1 cellular context compared by ENCODE assay signal in genomic region chr14:63478437-63478852, GRCh38.
TF ChIP-seq lines count a peak whose summit lies in the region.

No MANE protein-coding gene starts in this region.

TF ChIP-seq in GM12878, 131 proteins besides CTCF, POLR2A, EP300 and RAD21 (continued from another document and continues in another):
- TF ChIP-seq, protein P1, sequence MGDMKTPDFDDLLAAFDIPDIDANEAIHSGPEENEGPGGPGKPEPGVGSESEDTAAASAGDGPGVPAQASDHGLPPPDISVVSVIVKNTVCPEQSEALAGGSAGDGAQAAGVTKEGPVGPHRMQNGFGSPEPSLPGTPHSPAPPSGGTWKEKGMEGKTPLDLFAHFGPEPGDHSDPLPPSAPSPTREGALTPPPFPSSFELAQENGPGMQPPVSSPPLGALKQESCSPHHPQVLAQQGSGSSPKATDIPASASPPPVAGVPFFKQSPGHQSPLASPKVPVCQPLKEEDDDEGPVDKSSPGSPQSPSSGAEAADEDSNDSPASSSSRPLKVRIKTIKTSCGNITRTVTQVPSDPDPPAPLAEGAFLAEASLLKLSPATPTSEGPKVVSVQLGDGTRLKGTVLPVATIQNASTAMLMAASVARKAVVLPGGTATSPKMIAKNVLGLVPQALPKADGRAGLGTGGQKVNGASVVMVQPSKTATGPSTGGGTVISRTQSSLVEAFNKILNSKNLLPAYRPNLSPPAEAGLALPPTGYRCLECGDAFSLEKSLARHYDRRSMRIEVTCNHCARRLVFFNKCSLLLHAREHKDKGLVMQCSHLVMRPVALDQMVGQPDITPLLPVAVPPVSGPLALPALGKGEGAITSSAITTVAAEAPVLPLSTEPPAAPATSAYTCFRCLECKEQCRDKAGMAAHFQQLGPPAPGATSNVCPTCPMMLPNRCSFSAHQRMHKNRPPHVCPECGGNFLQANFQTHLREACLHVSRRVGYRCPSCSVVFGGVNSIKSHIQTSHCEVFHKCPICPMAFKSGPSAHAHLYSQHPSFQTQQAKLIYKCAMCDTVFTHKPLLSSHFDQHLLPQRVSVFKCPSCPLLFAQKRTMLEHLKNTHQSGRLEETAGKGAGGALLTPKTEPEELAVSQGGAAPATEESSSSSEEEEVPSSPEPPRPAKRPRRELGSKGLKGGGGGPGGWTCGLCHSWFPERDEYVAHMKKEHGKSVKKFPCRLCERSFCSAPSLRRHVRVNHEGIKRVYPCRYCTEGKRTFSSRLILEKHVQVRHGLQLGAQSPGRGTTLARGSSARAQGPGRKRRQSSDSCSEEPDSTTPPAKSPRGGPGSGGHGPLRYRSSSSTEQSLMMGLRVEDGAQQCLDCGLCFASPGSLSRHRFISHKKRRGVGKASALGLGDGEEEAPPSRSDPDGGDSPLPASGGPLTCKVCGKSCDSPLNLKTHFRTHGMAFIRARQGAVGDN (IDR thresholded peaks at IDR 0.05) = no peak; the same call in 1 of the 2 replicates
- TF ChIP-seq TCF7 (IDR thresholded peaks at IDR 0.05; ENCODE audit: borderline replicate concordance) (no peak), IKZF2 (IDR thresholded peaks at IDR 0.05) (peak; percentile 28 to 73; a peak in 1 of 4 replicates), IRF4 (IDR thresholded peaks at IDR 0.05; ENCODE audit: low read depth, low read length) (no peak), HDGF (IDR thresholded peaks at IDR 0.05) (no peak), SMAD1 (IDR thresholded peaks at IDR 0.05; ENCODE audit: low read depth, partially characterized antibody) (no peak), POU2F2 (IDR thresholded peaks at IDR 0.05; ENCODE audit: borderline replicate concordance, low read depth, low read length) (no peak), RBBP5 (conservative IDR thresholded peaks at IDR 0.05) (no peak), MYC (IDR thresholded peaks at IDR 0.05; ENCODE audit: insufficient read depth, insufficient read length, insufficient replicate concordance, low read length, severe bottlenecking) (no peak), JUND (IDR thresholded peaks at IDR 0.05; ENCODE audit: low read depth, low read length) (no peak), NBN (IDR thresholded peaks at IDR 0.05) (no peak), BMI1 (IDR thresholded peaks at IDR 0.05; ENCODE audit: borderline replicate concordance) (no peak; the same call in 1 of the 2 replicates), ETV6 (conservative IDR thresholded peaks at IDR 0.05 in 1 of 2, IDR thresholded peaks at IDR 0.05 in 1 of 2; ENCODE audit: borderline replicate concordance in 1 of 2, low read depth in 1 of 2) (no peak), BCLAF1 (IDR thresholded peaks at IDR 0.05) (no peak), POLR2AphosphoS2 (IDR thresholded peaks at IDR 0.05; ENCODE audit: low read depth, low read length) (no peak), FOXM1 (IDR thresholded peaks at IDR 0.05; ENCODE audit: low read depth, low read length) (no peak), MTA3 (IDR thresholded peaks at IDR 0.05; ENCODE audit: borderline replicate concordance, low read length) (no peak), POLR2AphosphoS5 (IDR thresholded peaks at IDR 0.05; ENCODE audit: low read length) (no peak), MEF2B (IDR thresholded peaks at IDR 0.05; ENCODE audit: partially characterized antibody, poor library complexity, severe bottlenecking) (peak; percentile 21), DPF2 (IDR thresholded peaks at IDR 0.05) (no peak), ZNF24 (IDR thresholded peaks at IDR 0.05) (no peak), ZNF384 (IDR thresholded peaks at IDR 0.05; ENCODE audit: borderline replicate concordance, low read depth, low read length) (no peak), HDAC6 (IDR thresholded peaks at IDR 0.05; ENCODE audit: unreplicated experiment) (no peak), CREB1 (IDR thresholded peaks at IDR 0.05; ENCODE audit: low read depth) (0 out of 2 replicates have a peak, but pooled peaks have one; percentile 6), NFYA (IDR thresholded peaks at IDR 0.05; ENCODE audit: borderline replicate concordance, low read depth, low read length) (no peak), PML (IDR thresholded peaks at IDR 0.05; ENCODE audit: low read length) (no peak), WRNIP1 (IDR thresholded peaks at IDR 0.05; ENCODE audit: borderline replicate concordance, low read depth, low read length) (no peak), ASH2L (IDR thresholded peaks at IDR 0.05; ENCODE audit: borderline replicate concordance, low read depth) (no peak), PAX8 (IDR thresholded peaks at IDR 0.05) (no peak), IKZF1 (conservative IDR thresholded peaks at IDR 0.05) (peak; percentile 47; the same call in 1 of the 2 replicates), CHD4 (IDR thresholded peaks at IDR 0.05) (no peak), SREBF2 (IDR thresholded peaks at IDR 0.05; ENCODE audit: low read length) (no peak), SKIL (IDR thresholded peaks at IDR 0.05; ENCODE audit: low read depth, poor library complexity, severe bottlenecking) (peak; percentile 19), MTA2 (IDR thresholded peaks at IDR 0.05; ENCODE audit: low read depth) (0 out of 2 replicates have a peak, but pooled peaks have one; percentile 30), CREM (IDR thresholded peaks at IDR 0.05; ENCODE audit: low read depth) (no peak; the same call in 1 of the 2 replicates)
- TF ChIP-seq, protein P2, sequence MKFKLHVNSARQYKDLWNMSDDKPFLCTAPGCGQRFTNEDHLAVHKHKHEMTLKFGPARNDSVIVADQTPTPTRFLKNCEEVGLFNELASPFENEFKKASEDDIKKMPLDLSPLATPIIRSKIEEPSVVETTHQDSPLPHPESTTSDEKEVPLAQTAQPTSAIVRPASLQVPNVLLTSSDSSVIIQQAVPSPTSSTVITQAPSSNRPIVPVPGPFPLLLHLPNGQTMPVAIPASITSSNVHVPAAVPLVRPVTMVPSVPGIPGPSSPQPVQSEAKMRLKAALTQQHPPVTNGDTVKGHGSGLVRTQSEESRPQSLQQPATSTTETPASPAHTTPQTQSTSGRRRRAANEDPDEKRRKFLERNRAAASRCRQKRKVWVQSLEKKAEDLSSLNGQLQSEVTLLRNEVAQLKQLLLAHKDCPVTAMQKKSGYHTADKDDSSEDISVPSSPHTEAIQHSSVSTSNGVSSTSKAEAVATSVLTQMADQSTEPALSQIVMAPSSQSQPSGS (IDR thresholded peaks at IDR 0.05; ENCODE audit: low read length) = 0 out of 2 replicates have a peak, but pooled peaks have one; percentile 20
- TF ChIP-seq, protein P3, sequence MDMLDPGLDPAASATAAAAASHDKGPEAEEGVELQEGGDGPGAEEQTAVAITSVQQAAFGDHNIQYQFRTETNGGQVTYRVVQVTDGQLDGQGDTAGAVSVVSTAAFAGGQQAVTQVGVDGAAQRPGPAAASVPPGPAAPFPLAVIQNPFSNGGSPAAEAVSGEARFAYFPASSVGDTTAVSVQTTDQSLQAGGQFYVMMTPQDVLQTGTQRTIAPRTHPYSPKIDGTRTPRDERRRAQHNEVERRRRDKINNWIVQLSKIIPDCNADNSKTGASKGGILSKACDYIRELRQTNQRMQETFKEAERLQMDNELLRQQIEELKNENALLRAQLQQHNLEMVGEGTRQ (IDR thresholded peaks at IDR 0.05; ENCODE audit: borderline replicate concordance, low read depth, low read length) = no peak
- TF ChIP-seq, protein P4, sequence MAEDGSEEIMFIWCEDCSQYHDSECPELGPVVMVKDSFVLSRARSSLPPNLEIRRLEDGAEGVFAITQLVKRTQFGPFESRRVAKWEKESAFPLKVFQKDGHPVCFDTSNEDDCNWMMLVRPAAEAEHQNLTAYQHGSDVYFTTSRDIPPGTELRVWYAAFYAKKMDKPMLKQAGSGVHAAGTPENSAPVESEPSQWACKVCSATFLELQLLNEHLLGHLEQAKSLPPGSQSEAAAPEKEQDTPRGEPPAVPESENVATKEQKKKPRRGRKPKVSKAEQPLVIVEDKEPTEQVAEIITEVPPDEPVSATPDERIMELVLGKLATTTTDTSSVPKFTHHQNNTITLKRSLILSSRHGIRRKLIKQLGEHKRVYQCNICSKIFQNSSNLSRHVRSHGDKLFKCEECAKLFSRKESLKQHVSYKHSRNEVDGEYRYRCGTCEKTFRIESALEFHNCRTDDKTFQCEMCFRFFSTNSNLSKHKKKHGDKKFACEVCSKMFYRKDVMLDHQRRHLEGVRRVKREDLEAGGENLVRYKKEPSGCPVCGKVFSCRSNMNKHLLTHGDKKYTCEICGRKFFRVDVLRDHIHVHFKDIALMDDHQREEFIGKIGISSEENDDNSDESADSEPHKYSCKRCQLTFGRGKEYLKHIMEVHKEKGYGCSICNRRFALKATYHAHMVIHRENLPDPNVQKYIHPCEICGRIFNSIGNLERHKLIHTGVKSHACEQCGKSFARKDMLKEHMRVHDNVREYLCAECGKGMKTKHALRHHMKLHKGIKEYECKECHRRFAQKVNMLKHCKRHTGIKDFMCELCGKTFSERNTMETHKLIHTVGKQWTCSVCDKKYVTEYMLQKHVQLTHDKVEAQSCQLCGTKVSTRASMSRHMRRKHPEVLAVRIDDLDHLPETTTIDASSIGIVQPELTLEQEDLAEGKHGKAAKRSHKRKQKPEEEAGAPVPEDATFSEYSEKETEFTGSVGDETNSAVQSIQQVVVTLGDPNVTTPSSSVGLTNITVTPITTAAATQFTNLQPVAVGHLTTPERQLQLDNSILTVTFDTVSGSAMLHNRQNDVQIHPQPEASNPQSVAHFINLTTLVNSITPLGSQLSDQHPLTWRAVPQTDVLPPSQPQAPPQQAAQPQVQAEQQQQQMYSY (CRISPR knock-in tag; IDR thresholded peaks at IDR 0.05) = no peak
- TF ChIP-seq, protein P5, sequence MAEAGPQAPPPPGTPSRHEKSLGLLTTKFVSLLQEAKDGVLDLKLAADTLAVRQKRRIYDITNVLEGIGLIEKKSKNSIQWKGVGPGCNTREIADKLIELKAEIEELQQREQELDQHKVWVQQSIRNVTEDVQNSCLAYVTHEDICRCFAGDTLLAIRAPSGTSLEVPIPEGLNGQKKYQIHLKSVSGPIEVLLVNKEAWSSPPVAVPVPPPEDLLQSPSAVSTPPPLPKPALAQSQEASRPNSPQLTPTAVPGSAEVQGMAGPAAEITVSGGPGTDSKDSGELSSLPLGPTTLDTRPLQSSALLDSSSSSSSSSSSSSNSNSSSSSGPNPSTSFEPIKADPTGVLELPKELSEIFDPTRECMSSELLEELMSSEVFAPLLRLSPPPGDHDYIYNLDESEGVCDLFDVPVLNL (IDR thresholded peaks at IDR 0.05; ENCODE audit: low read depth, low read length) = no peak
- TF ChIP-seq, protein P6, sequence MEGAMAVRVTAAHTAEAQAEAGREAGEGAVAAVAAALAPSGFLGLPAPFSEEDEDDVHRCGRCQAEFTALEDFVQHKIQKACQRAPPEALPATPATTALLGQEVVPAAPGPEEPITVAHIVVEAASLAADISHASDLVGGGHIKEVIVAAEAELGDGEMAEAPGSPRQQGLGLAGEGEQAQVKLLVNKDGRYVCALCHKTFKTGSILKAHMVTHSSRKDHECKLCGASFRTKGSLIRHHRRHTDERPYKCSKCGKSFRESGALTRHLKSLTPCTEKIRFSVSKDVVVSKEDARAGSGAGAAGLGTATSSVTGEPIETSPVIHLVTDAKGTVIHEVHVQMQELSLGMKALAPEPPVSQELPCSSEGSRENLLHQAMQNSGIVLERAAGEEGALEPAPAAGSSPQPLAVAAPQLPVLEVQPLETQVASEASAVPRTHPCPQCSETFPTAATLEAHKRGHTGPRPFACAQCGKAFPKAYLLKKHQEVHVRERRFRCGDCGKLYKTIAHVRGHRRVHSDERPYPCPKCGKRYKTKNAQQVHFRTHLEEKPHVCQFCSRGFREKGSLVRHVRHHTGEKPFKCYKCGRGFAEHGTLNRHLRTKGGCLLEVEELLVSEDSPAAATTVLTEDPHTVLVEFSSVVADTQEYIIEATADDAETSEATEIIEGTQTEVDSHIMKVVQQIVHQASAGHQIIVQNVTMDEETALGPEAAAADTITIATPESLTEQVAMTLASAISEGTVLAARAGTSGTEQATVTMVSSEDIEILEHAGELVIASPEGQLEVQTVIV (IDR thresholded peaks at IDR 0.05; ENCODE audit: borderline replicate concordance, partially characterized antibody) = no peak
